ENCODE assay signal across 1 cellular context in the genomic region with DNA sequence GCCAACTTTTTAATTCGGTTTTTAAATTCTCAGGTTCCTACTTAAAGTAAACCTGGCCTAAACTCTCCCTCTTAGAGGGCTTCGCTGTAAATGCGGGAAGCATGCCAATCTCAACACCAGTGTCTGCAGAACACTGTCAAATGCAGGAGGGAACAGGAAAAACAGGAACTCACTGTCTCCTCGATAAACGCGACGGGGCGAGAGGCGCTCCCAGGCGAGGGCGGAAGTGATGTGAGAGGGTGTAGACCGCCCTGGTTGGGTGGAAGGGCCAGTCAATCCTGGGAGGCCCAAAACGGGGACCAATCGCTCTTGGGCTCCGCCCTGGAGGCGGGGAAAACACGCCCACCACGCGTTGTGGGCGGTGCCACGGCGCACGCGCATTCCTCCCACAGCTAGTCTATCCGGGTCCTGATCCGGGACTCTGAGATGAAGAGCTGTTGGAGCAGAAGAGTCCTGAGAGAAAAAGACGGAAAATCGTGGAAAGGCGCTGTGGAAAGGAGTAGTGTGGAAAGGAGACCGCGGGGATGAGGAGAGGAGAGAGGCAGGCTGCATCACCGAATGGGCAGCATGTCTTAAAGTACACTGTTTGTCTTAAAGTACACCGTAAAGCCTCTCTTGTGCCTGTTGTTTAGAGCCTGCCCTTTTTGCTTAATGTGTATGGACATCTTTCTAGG.
TF ChIP-seq lines count a peak whose summit lies in the region.

No MANE protein-coding gene starts in this region.

TF ChIP-seq in GM12878, 131 proteins besides CTCF, POLR2A, EP300 and RAD21 (continued from another document and continues in another):
- peak; percentile 86 for TF ChIP-seq ZBTB40 (IDR thresholded peaks at IDR 0.05; ENCODE audit: borderline replicate concordance)
- peak; percentile 87; the same call in 1 of the 2 replicates for TF ChIP-seq CHD2 (IDR thresholded peaks at IDR 0.05; ENCODE audit: borderline replicate concordance, low read depth, low read length)
- peak; percentile 14 to 70; a peak in 2 of 4 replicates for TF ChIP-seq BHLHE40 (IDR thresholded peaks at IDR 0.05; ENCODE audit: borderline replicate concordance in 1 of 2, low read depth in 2 of 2, low read length in 1 of 2)
- TF ChIP-seq, protein P1, sequence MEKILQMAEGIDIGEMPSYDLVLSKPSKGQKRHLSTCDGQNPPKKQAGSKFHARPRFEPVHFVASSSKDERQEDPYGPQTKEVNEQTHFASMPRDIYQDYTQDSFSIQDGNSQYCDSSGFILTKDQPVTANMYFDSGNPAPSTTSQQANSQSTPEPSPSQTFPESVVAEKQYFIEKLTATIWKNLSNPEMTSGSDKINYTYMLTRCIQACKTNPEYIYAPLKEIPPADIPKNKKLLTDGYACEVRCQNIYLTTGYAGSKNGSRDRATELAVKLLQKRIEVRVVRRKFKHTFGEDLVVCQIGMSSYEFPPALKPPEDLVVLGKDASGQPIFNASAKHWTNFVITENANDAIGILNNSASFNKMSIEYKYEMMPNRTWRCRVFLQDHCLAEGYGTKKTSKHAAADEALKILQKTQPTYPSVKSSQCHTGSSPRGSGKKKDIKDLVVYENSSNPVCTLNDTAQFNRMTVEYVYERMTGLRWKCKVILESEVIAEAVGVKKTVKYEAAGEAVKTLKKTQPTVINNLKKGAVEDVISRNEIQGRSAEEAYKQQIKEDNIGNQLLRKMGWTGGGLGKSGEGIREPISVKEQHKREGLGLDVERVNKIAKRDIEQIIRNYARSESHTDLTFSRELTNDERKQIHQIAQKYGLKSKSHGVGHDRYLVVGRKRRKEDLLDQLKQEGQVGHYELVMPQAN (conservative IDR thresholded peaks at IDR 0.05): peak; percentile 59; the same call in 1 of the 2 replicates
- no peak for TF ChIP-seq HDAC2 (IDR thresholded peaks at IDR 0.05)
- TF ChIP-seq POU2F2 (IDR thresholded peaks at IDR 0.05; ENCODE audit: borderline replicate concordance, low read depth, low read length): peak; percentile 67; the same call in 1 of the 3 replicates
- TF ChIP-seq EGR1 (IDR thresholded peaks at IDR 0.05; ENCODE audit: borderline replicate concordance in 1 of 2, low read depth in 2 of 2, low read length in 2 of 2): peak in 1 of 2 experiments; percentile 33; a peak in 1 of 3 replicates
- TF ChIP-seq SRF (IDR thresholded peaks at IDR 0.05; ENCODE audit: low read depth in 2 of 2, low read length in 2 of 2): no peak
- TF ChIP-seq GABPA (IDR thresholded peaks at IDR 0.05; ENCODE audit: low read depth): peak; percentile 87
- TF ChIP-seq PML (IDR thresholded peaks at IDR 0.05; ENCODE audit: low read length): peak; percentile 81
- TF ChIP-seq BCLAF1 (IDR thresholded peaks at IDR 0.05): no peak
- TF ChIP-seq, protein P2, sequence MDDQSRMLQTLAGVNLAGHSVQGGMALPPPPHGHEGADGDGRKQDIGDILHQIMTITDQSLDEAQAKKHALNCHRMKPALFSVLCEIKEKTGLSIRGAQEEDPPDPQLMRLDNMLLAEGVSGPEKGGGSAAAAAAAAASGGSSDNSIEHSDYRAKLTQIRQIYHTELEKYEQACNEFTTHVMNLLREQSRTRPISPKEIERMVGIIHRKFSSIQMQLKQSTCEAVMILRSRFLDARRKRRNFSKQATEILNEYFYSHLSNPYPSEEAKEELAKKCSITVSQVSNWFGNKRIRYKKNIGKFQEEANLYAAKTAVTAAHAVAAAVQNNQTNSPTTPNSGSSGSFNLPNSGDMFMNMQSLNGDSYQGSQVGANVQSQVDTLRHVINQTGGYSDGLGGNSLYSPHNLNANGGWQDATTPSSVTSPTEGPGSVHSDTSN (IDR thresholded peaks at IDR 0.05; ENCODE audit: insufficient replicate concordance, low read depth, low read length): peak; percentile 98
- no peak for TF ChIP-seq ATF2 (IDR thresholded peaks at IDR 0.05; ENCODE audit: low read length)
- TF ChIP-seq, protein P3, sequence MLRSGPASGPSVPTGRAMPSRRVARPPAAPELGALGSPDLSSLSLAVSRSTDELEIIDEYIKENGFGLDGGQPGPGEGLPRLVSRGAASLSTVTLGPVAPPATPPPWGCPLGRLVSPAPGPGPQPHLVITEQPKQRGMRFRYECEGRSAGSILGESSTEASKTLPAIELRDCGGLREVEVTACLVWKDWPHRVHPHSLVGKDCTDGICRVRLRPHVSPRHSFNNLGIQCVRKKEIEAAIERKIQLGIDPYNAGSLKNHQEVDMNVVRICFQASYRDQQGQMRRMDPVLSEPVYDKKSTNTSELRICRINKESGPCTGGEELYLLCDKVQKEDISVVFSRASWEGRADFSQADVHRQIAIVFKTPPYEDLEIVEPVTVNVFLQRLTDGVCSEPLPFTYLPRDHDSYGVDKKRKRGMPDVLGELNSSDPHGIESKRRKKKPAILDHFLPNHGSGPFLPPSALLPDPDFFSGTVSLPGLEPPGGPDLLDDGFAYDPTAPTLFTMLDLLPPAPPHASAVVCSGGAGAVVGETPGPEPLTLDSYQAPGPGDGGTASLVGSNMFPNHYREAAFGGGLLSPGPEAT (IDR thresholded peaks at IDR 0.05; ENCODE audit: low read depth): peak; percentile 33; the same call in 1 of the 2 replicates
- TF ChIP-seq PAX8 (IDR thresholded peaks at IDR 0.05): no peak
- TF ChIP-seq RB1 (IDR thresholded peaks at IDR 0.05; ENCODE audit: borderline replicate concordance): no peak
- peak; percentile 70 for TF ChIP-seq HDAC6 (IDR thresholded peaks at IDR 0.05; ENCODE audit: unreplicated experiment)
- peak; percentile 14 for TF ChIP-seq FOS (IDR thresholded peaks at IDR 0.05; ENCODE audit: borderline replicate concordance, extremely low read depth, insufficient read length)
- TF ChIP-seq SIN3A (IDR thresholded peaks at IDR 0.05; ENCODE audit: low read depth, low read length): peak; percentile 69
- no peak for TF ChIP-seq SUZ12 (IDR thresholded peaks at IDR 0.05; ENCODE audit: unreplicated experiment)
- TF ChIP-seq HDGF (IDR thresholded peaks at IDR 0.05): peak; percentile 65; the same call in 1 of the 2 replicates
- TF ChIP-seq CREB1 (IDR thresholded peaks at IDR 0.05; ENCODE audit: low read depth): peak; percentile 92
- TF ChIP-seq, protein P4, sequence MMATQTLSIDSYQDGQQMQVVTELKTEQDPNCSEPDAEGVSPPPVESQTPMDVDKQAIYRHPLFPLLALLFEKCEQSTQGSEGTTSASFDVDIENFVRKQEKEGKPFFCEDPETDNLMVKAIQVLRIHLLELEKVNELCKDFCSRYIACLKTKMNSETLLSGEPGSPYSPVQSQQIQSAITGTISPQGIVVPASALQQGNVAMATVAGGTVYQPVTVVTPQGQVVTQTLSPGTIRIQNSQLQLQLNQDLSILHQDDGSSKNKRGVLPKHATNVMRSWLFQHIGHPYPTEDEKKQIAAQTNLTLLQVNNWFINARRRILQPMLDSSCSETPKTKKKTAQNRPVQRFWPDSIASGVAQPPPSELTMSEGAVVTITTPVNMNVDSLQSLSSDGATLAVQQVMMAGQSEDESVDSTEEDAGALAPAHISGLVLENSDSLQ (IDR thresholded peaks at IDR 0.05): peak; percentile 99
- TF ChIP-seq CREM (IDR thresholded peaks at IDR 0.05; ENCODE audit: low read depth): peak; percentile 86
- no peak for TF ChIP-seq MEF2A (IDR thresholded peaks at IDR 0.05; ENCODE audit: insufficient read depth, low read depth, low read length)
- peak; percentile 55 for TF ChIP-seq E4F1 (IDR thresholded peaks at IDR 0.05; ENCODE audit: borderline replicate concordance, partially characterized antibody)
- no peak for TF ChIP-seq RAD51 (IDR thresholded peaks at IDR 0.05)
- peak; percentile 12 for TF ChIP-seq SMAD1 (IDR thresholded peaks at IDR 0.05; ENCODE audit: low read depth, partially characterized antibody)
- 0 out of 2 replicates have a peak, but pooled peaks have one; percentile 21 for TF ChIP-seq ZNF24 (IDR thresholded peaks at IDR 0.05)
- TF ChIP-seq POLR2AphosphoS5 (IDR thresholded peaks at IDR 0.05; ENCODE audit: low read length): peak; percentile 92
- peak; percentile 81 for TF ChIP-seq KLF5 (IDR thresholded peaks at IDR 0.05; ENCODE audit: partially characterized antibody)
- TF ChIP-seq DPF2 (IDR thresholded peaks at IDR 0.05): peak; percentile 98
- TF ChIP-seq NRF1 (conservative IDR thresholded peaks at IDR 0.05; ENCODE audit: low read depth, low read length): peak; percentile 52
